ENCODE assay signal across 10 cellular contexts in genomic region chr17:74206332-74206818, GRCh38. TPM values are rescaled to one million over a fixed set of nuclear protein-coding genes. Genes with fewer than 3 reads are reported as not detected.
DNase-seq lines count a peak whose midpoint lies in the region; ATAC-seq and TF ChIP-seq lines count a peak whose summit lies in the region.
"Had no signal": no experiment of that assay in that cellular context is flagged by ENCODE, and none has a peak within 500 bp of the region (broad histone marks: within the 10 kb centered on the region; RNA-seq: fewer than 3 reads in every experiment).

No MANE protein-coding gene starts in this region.

- no peaks in the 10 kb centered on the region for H3K9me3 Mint-ChIP-seq in activated CD4-positive, alpha-beta T cell treated with anti-CD3 and anti-CD28 coated beads, Interleukin-2, amount 10 ng/mL, durations not matched to agents 7 days and 5 days

- DNase-seq in activated CD4-positive, alpha-beta T cell treated with anti-CD3 and anti-CD28 coated beads, Interleukin-2, amount 10 ng/mL, durations not matched to agents 7 days and 5 days: no peak
- no peak for DNase-seq in activated CD4-positive, alpha-beta T cell treated with anti-CD3 and anti-CD28 coated beads for 48 hours
- no peak for DNase-seq in OCI-LY7 (ENCODE audit: low spot score)
- no peak for DNase-seq in dorsolateral prefrontal cortex
- DNase-seq in psoas muscle: no peak
- no peak for DNase-seq in hippocampal formation (lab: John Stamatoyannopoulos, UW)
- DNase-seq: central memory CD4-positive, alpha-beta T cell; SIG-M5 had no signal

- H3K27ac Mint-ChIP-seq in activated CD4-positive, alpha-beta T cell treated with anti-CD3 and anti-CD28 coated beads, Interleukin-2, amount 10 ng/mL, durations not matched to agents 7 days and 5 days: peak overlapping the region; percentile 69

- ATAC-seq in psoas muscle (no peak), HG03469 (IDR thresholded peaks at IDR 0.05; ENCODE audit: unreplicated experiment) (no peak), HG02870 (IDR thresholded peaks at IDR 0.05; ENCODE audit: unreplicated experiment) (no peak)

- peaks cover 45% of the 10 kb centered on the region for H3K36me3 Mint-ChIP-seq in activated CD4-positive, alpha-beta T cell treated with anti-CD3 and anti-CD28 coated beads, Interleukin-2, amount 10 ng/mL, durations not matched to agents 7 days and 5 days (ENCODE audit: low read depth)

- H3K4me2 ChIP-seq in OCI-LY7 (ENCODE audit: low read length): peak overlapping the region; percentile 84

- no peaks in the 10 kb centered on the region for H3K27me3 ChIP-seq in dorsolateral prefrontal cortex
- no peaks in the 10 kb centered on the region for H3K27me3 ChIP-seq in psoas muscle (ENCODE audit: insufficient read depth in 3 of 3, low read length in 2 of 3)

- POLR2A ChIA-PET in activated CD4-positive, alpha-beta T cell treated with anti-CD3 and anti-CD28 coated beads, Interleukin-2, amount 10 ng/mL, durations not matched to agents 7 days and 5 days (lab: Charles Lee): no interaction called here
- POLR2A ChIA-PET in OCI-LY7 (lab: Charles Lee): interaction anchor here (0.7 kb wide), 1 partner anchor 12 kb away, joined by 3 read pairs; no protein-coding TSS in a partner anchor

- CTCF ChIA-PET in activated CD4-positive, alpha-beta T cell treated with anti-CD3 and anti-CD28 coated beads, Interleukin-2, amount 10 ng/mL, durations not matched to agents 7 days and 5 days (lab: Charles Lee): interaction anchor here (0.6 kb wide), 2 partner anchors 40 to 65 kb away, joined by 3 read pairs; no protein-coding TSS in a partner anchor
- CTCF ChIA-PET in OCI-LY7 (lab: Charles Lee; ENCODE audit: unreplicated experiment): interaction anchor here (0.6 kb wide), 1 partner anchor 10 kb away, joined by 3 read pairs; no protein-coding TSS in a partner anchor

- H3K9me2 ChIP-seq in OCI-LY7 (ENCODE audit: insufficient read depth, low read length): no peaks in the 10 kb centered on the region

- WGBS in psoas muscle, 3 donors: 40 to 64% (median 49%) methylated on average over 5 of the region's 5 CpGs

- peak overlapping the region; percentile 2 for H3K4me3 Mint-ChIP-seq in activated CD4-positive, alpha-beta T cell treated with anti-CD3 and anti-CD28 coated beads, Interleukin-2, amount 10 ng/mL, durations not matched to agents 7 days and 5 days

- no peak for TF ChIP-seq CTCF in OCI-LY7 (conservative IDR thresholded peaks at IDR 0.05; ENCODE audit: low read length)
- TF ChIP-seq CTCF in dorsolateral prefrontal cortex (IDR thresholded peaks at IDR 0.05 in 54 of 56, conservative IDR thresholded peaks at IDR 0.05 in 2 of 56; ENCODE audit: low read depth in 1 of 56, partially characterized antibody in 56 of 56): no peak
- no peak for TF ChIP-seq CTCF in psoas muscle (IDR thresholded peaks at IDR 0.05)

- H3K9me3 ChIP-seq in OCI-LY7 (ENCODE audit: low read length) (no peaks in the 10 kb centered on the region), psoas muscle (no peaks in the 10 kb centered on the region)

- H3K4me1 Mint-ChIP-seq in activated CD4-positive, alpha-beta T cell treated with anti-CD3 and anti-CD28 coated beads, Interleukin-2, amount 10 ng/mL, durations not matched to agents 7 days and 5 days: peaks cover 51% of the 10 kb centered on the region

- H3K36me3 ChIP-seq in OCI-LY7 (ENCODE audit: insufficient read depth, low read length) (peaks cover 78% of the 10 kb centered on the region), psoas muscle (ENCODE audit: insufficient read depth in 1 of 2, low read depth in 1 of 2) (peaks cover 4 to 60% of the 10 kb centered on the region in 2 donors)

- H3K4me1 ChIP-seq in OCI-LY7 (ENCODE audit: insufficient read depth, low read length, poor library complexity, severe bottlenecking) (peaks cover 37% of the 10 kb centered on the region), psoas muscle (peaks cover 57% of the 10 kb centered on the region)

- intact Hi-C loops in OCI-LY7 (cut with micrococcal nuclease; ENCODE audit: unreplicated experiment) (no loop called here), dorsolateral prefrontal cortex (cut with DNase I) (no loop called here), psoas muscle (cut with DNase I) (no loop called here)

- H3K27ac ChIP-seq in OCI-LY7 (ENCODE audit: low read depth, low read length, poor library complexity, severe bottlenecking) (no peak overlapping the region), dorsolateral prefrontal cortex (peak overlapping the region in 48 of 59 donors; percentile 1 to 98 (median 64)), psoas muscle (peak overlapping the region; percentile 46)

- H2AFZ ChIP-seq in OCI-LY7 (ENCODE audit: low read length): no peak overlapping the region

- BruUV-seq in OCI-LY7 (replicated peaks; lab: Mats Ljungman, UMichigan): no TSS peak

- peaks cover 36% of the 10 kb centered on the region; the same call in 1 of the 2 replicates for H4K20me1 ChIP-seq in OCI-LY7 (ENCODE audit: insufficient read depth, low read length)

- peaks cover 49% of the 10 kb centered on the region for H3K79me2 ChIP-seq in OCI-LY7 (ENCODE audit: insufficient read depth, low read depth, low read length)

- peaks cover 2% of the 10 kb centered on the region for H3K27me3 Mint-ChIP-seq in activated CD4-positive, alpha-beta T cell treated with anti-CD3 and anti-CD28 coated beads, Interleukin-2, amount 10 ng/mL, durations not matched to agents 7 days and 5 days

- H3K4me3 ChIP-seq in OCI-LY7 (ENCODE audit: low read depth, low read length, poor library complexity, severe bottlenecking): peak overlapping the region; percentile 93
- H3K4me3 ChIP-seq in dorsolateral prefrontal cortex: peak overlapping the region in 8 of 59 donors; percentile 6 to 97 (median 18)
- H3K4me3 ChIP-seq in psoas muscle: no peak overlapping the region

RNA-seq across cellular contexts. Expression of gene RPL38, which starts 2.9 kb away (rescaled TPM):
- total RNA-seq in activated CD4-positive, alpha-beta T cell treated with anti-CD3 and anti-CD28 coated beads, Interleukin-2, amount 10 ng/mL, durations not matched to agents 7 days and 5 days: 1,000 to 10,000 TPM; 1,114 to 1,326 TPM
- 4,732 and 5,467 TPM in 2 replicates for total RNA-seq in OCI-LY7 (2014; rRNA removed; shearing (Covaris generic))
- total RNA-seq in OCI-LY7 (2022) (1,845 and 1,913 TPM in 2 replicates), dorsolateral prefrontal cortex (100 to 1,000 TPM; 444 to 745 (median 535) TPM), psoas muscle (1,000 to 10,000 TPM; 1,032 to 1,360 (median 1,076) TPM)
- 1,000 to 10,000 TPM; 1,779 to 1,956 (median 1,791) TPM for polyA plus RNA-seq in psoas muscle

RNA-seq across cellular contexts. Expression of gene TTYH2, which starts 7.0 kb away (rescaled TPM):
- 10 to 100 TPM; 10.2 to 11.9 TPM for total RNA-seq in activated CD4-positive, alpha-beta T cell treated with anti-CD3 and anti-CD28 coated beads, Interleukin-2, amount 10 ng/mL, durations not matched to agents 7 days and 5 days
- 1.7 and 3.1 TPM in 2 replicates for total RNA-seq in OCI-LY7 (2014; rRNA removed; shearing (Covaris generic))
- total RNA-seq in OCI-LY7 (2022): 3.8 and 4.3 TPM in 2 replicates
- total RNA-seq in dorsolateral prefrontal cortex: 100 to 1,000 TPM in 71 of 120 experiments, 10 to 100 TPM in 49; 29.4 to 409 (median 112) TPM
- 10 to 100 TPM in 1 of 4 donors, 1 to 10 TPM in 3; 5.1 to 16.4 (median 7.7) TPM for total RNA-seq in psoas muscle
- polyA plus RNA-seq in psoas muscle: 1 to 10 TPM in 2 of 3 donors, under 1 TPM in 1; 0.89 to 5.1 (median 2.9) TPM
